ENCODE assay signal across 8 cellular contexts in the genomic region with DNA sequence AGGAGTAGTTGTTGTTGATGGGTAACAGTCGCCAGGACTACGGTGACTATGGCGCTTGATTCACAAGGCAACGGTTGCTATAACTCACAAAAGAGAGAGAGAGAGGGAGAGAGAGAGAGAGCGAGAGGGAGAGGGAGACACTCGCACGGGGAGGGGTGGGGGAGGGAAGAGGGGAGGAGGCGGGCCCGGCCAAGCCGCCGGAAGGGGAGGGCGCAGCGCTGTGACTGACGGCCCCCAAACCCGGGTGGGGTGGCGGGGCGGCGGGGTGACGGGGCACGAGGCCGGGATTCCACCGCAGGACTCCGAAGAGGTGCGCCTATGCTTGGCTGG. TPM values are rescaled to one million over a fixed set of nuclear protein-coding genes. Genes with fewer than 3 reads are reported as not detected.
DNase-seq lines count a peak whose midpoint lies in the region; ATAC-seq and TF ChIP-seq lines count a peak whose summit lies in the region.

A gene (minus strand): TSS at position 166 of the 330 bp plus-strand sequence. CDS start 130,413 bp downstream, outside the sequence.

- TF ChIP-seq POLR2A in uterus (IDR thresholded peaks at IDR 0.05) = no peak

- WGBS in right cardiac atrium = 2% methylated on average over 24 of the region's 24 CpGs
- WGBS in psoas muscle, 3 donors = 0 to 1% (median 1%) methylated on average over 13 to 23 of the region's 24 CpGs

- H3K27me3 ChIP-seq in right cardiac atrium (ENCODE audit: control insufficient read depth, insufficient read depth) (no peaks in the 10 kb centered on the region), psoas muscle (ENCODE audit: insufficient read depth in 3 of 3, low read length in 2 of 3) (no peaks in the 10 kb centered on the region), uterus (no peaks in the 10 kb centered on the region)

- peak within 1 kb of the TSS; percentile 98 for H3K27ac Mint-ChIP-seq in T-helper 1 cell treated with Interleukin-12 subunit alpha and Interleukin-12 subunit beta and Interleukin-4 antibody, amounts not matched to agents 30 μg/mL and 1 μg/mL, for 36 hours

- peak within 1 kb of the TSS; percentile 95 for H3K4me3 Mint-ChIP-seq in T-helper 1 cell treated with Interleukin-12 subunit alpha and Interleukin-12 subunit beta and Interleukin-4 antibody, amounts not matched to agents 30 μg/mL and 1 μg/mL, for 36 hours

- peak; percentile 88 for DNase-seq in GM13977 (ENCODE audit: low spot score)
- DNase-seq in NCI-H1694 treated with DMSO at 0.1 percent for 48 hours (lab: John Stamatoyannopoulos, UW) = peak; percentile 81
- DNase-seq in right cardiac atrium = peak; percentile 92 to 97 (median 96)
- peak; percentile 92 to 97 for DNase-seq in psoas muscle
- peak; percentile 89 to 91 for DNase-seq in uterus

- in situ Hi-C loops in GM13977 (cut with MboI; ENCODE audit: low pct_unique_long_range_greater_than_20kb, low sequenced_read_pairs, unreplicated experiment) = no loop called here

- H3K4me3 ChIP-seq in right cardiac atrium (ENCODE audit: low read length) (peak within 1 kb of the TSS; percentile 83), psoas muscle (peak within 1 kb of the TSS; percentile 80), uterus (peak within 1 kb of the TSS; percentile 59 to 99)

- H3K4me1 Mint-ChIP-seq in T-helper 1 cell treated with Interleukin-12 subunit alpha and Interleukin-12 subunit beta and Interleukin-4 antibody, amounts not matched to agents 30 μg/mL and 1 μg/mL, for 36 hours (ENCODE audit: low read depth) = peaks cover 49% of the 10 kb centered on the region

- intact Hi-C loops in right cardiac atrium (cut with DNase I) = no loop called here
- intact Hi-C loops in psoas muscle (cut with DNase I) = loop anchor here in 1 of 2 donors (5.0 kb wide), 2 partner anchors 58 to 772 kb away; no protein-coding TSS in a partner anchor
- intact Hi-C loops in uterus (cut with DNase I; ENCODE audit: low total_unique reads) = no loop called here

- H3K4me1 ChIP-seq in right cardiac atrium (ENCODE audit: control insufficient read depth, insufficient read depth, low read length) (no peaks in the 10 kb centered on the region), psoas muscle (peaks cover 34% of the 10 kb centered on the region), uterus (no peaks in the 10 kb centered on the region)

- no peaks in the 10 kb centered on the region for H3K9me3 ChIP-seq in right cardiac atrium (ENCODE audit: control insufficient read depth, low read length)
- no peaks in the 10 kb centered on the region for H3K9me3 ChIP-seq in psoas muscle
- no peaks in the 10 kb centered on the region for H3K9me3 ChIP-seq in uterus

- peaks cover 9% of the 10 kb centered on the region for H3K36me3 Mint-ChIP-seq in T-helper 1 cell treated with Interleukin-12 subunit alpha and Interleukin-12 subunit beta and Interleukin-4 antibody, amounts not matched to agents 30 μg/mL and 1 μg/mL, for 36 hours (ENCODE audit: low read depth)

- H3K36me3 ChIP-seq in psoas muscle (ENCODE audit: insufficient read depth in 1 of 2, low read depth in 1 of 2) (peaks cover 0 to 3% of the 10 kb centered on the region in 2 donors), uterus (no peaks in the 10 kb centered on the region)

- ATAC-seq in HG02943 (IDR thresholded peaks at IDR 0.05; ENCODE audit: low read depth, unreplicated experiment) (peak; percentile 40), right cardiac atrium (peak; percentile 97), psoas muscle (peak; percentile 88 to 94 (median 90))

- TF ChIP-seq CTCF in GM13977 (IDR thresholded peaks at IDR 0.05; ENCODE audit: extremely low read depth, insufficient read depth, missing control alignments) = no peak
- TF ChIP-seq CTCF in psoas muscle (IDR thresholded peaks at IDR 0.05) = no peak
- TF ChIP-seq CTCF in uterus (IDR thresholded peaks at IDR 0.05) = peak in 1 of 4 experiments; percentile 27

- H3K27me3 Mint-ChIP-seq in T-helper 1 cell treated with Interleukin-12 subunit alpha and Interleukin-12 subunit beta and Interleukin-4 antibody, amounts not matched to agents 30 μg/mL and 1 μg/mL, for 36 hours (ENCODE audit: low read depth) = no peaks in the 10 kb centered on the region

- H3K27ac ChIP-seq in angular gyrus (ENCODE audit: low read depth, low read length) (peak within 1 kb of the TSS; percentile 100), right cardiac atrium (ENCODE audit: low read length) (peak within 1 kb of the TSS; percentile 100), psoas muscle (peak within 1 kb of the TSS; percentile 99), uterus (peak within 1 kb of the TSS; percentile 99 to 100)

- H3K9me3 Mint-ChIP-seq in T-helper 1 cell treated with Interleukin-12 subunit alpha and Interleukin-12 subunit beta and Interleukin-4 antibody, amounts not matched to agents 30 μg/mL and 1 μg/mL, for 36 hours = no peaks in the 10 kb centered on the region

RNA-seq across cellular contexts. Expression of the gene that starts here (rescaled TPM):
- total RNA-seq in right cardiac atrium (1 to 10 TPM; 5.0 to 9.9 (median 5.1) TPM), psoas muscle (1 to 10 TPM; 2.8 to 5.7 (median 5.3) TPM), uterus (10 to 100 TPM in 3 of 4 donors, 1 to 10 TPM in 1; 8.5 to 43.3 (median 21.9) TPM)
- polyA plus RNA-seq in right cardiac atrium (1.3 TPM), psoas muscle (1 to 10 TPM in 1 of 3 donors, under 1 TPM in 2; 0.38 to 1.3 (median 0.84) TPM)

Comparison
In these comparisons a context has a peak if more than half of its experiments do, and no peak if none do; other contexts are left out.
1. Peak in every context shown above with its lines: DNase-seq, ATAC-seq, H3K4me3 ChIP-seq and H3K27ac ChIP-seq.
2. ATAC-seq: peak in every context shown above with its lines; median percentile 97 in right cardiac atrium; 90 in psoas muscle; 40 in HG02943.